In genomic region chr14:73136387-73137221, GRCh38 we compare ENCODE assay signal across 8 cellular contexts. TPM values are rescaled to one million over a fixed set of nuclear protein-coding genes. Genes with fewer than 3 reads are reported as not detected.
DNase-seq lines count a peak whose midpoint lies in the region; ATAC-seq and TF ChIP-seq lines count a peak whose summit lies in the region.

TSS of gene PSEN1 (plus strand) at chr14:73136507. CDS start at chr14:73148020, 11,513 bp downstream.

- no peak for TF ChIP-seq CTCF in AG10803 (conservative IDR thresholded peaks at IDR 0.05; ENCODE audit: low read length)

- peak; percentile 85 for DNase-seq in AG10803 (ENCODE audit: low read depth)
- peak; percentile 92 for DNase-seq in NCI-H460 (ENCODE audit: extremely low read depth, low read depth)
- peak; percentile 99 for DNase-seq in activated CD4-positive, CD25-positive, alpha-beta regulatory T cell treated with anti-CD3 and anti-CD28 coated beads, Interleukin-2, amount 50 U/mL, for 72 hours
- peak; percentile 95 for DNase-seq in cerebellar cortex (ENCODE audit: low spot score)
- DNase-seq in islet precursor cell: peak; percentile 97
- peak; percentile 99 for DNase-seq in stimulated activated CD4-positive, alpha-beta T cell treated with anti-CD3 and anti-CD28 coated beads, Interleukin-12 subunit alpha, Interleukin-12 subunit beta, amount 100 ng/mL, for 4 hours

- H3K4me3 ChIP-seq in AG10803 (ENCODE audit: low read length): peak within 1 kb of the TSS; percentile 93

- ATAC-seq in GM19035 (IDR thresholded peaks at IDR 0.05; ENCODE audit: unreplicated experiment) (peak; percentile 90), HG03342 (IDR thresholded peaks at IDR 0.05; ENCODE audit: unreplicated experiment) (peak; percentile 82)

RNA-seq across cellular contexts. Expression of gene PSEN1, which starts in this region (rescaled TPM):
- 34.1 and 48.2 TPM in 2 replicates for total RNA-seq in NCI-H460 (2014; rRNA removed; shearing (Covaris generic))
- 16.4 and 26.6 TPM in 2 replicates for polyA plus RNA-seq in NCI-H460 (2014; cell fraction: nucleus; rRNA removed)

Comparison
In these comparisons a context has a peak if more than half of its experiments do, and no peak if none do; other contexts are left out.
1. Peak in every context shown above with its lines: DNase-seq, ATAC-seq and H3K4me3 ChIP-seq.